ENCODE assay signal across 1 cellular context in genomic region chr17:56160395-56160889, GRCh38.
TF ChIP-seq lines count a peak whose summit lies in the region.

No MANE protein-coding gene starts in this region.

TF ChIP-seq in SK-N-SH, 30 proteins besides CTCF, POLR2A, EP300 and RAD21 (continued from another document):
- TF ChIP-seq REST (IDR thresholded peaks at IDR 0.05; ENCODE audit: low read depth, low read length), result no peak
TF ChIP-seq in SK-N-SH: peak in this region for 1.
